Comparison of ENCODE assay signal across 8 cellular contexts in the genomic region with DNA sequence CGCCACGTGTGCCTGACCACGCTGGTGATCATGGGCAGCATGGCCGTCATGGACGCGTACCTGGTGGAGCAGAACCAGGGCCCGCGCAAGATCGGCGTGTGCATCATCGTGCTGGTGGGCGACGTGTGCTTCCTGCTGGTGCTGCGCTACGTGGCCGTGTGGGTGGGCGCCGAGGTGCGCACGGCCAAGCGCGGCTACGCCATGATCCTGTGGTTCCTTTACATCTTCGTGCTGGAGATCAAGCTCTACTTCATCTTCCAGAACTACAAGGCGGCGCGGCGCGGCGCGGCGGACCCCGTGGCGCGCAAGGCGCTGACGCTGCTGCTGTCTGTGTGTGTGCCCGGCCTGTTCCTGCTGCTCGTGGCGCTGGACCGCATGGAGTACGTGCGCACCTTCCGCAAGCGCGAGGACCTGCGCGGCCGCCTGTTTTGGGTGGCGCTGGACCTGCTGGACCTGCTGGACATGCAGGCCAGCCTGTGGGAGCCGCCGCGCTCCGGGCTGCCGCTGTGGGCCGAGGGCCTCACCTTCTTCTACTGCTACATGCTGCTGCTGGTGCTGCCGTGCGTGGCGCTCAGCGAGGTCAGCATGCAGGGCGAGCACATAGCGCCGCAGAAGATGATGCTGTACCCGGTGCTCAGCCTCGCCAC. TPM values are rescaled to one million over a fixed set of nuclear protein-coding genes. Genes with fewer than 3 reads are reported as not detected.
DNase-seq lines count a peak whose midpoint lies in the region; ATAC-seq and TF ChIP-seq lines count a peak whose summit lies in the region.

No MANE protein-coding gene starts in this region.

- CTCF ChIA-PET in activated B cell treated with CpG ODN at 0.5 μM for 24 hours (lab: Charles Lee) = interaction anchor here (0.9 to 1.6 kb wide), 5 partner anchors 39 to 325 kb away, joined by 3 to 15 read pairs (median 5); no protein-coding TSS in a partner anchor

- in situ Hi-C loops in gastrocnemius medialis (cut with MboI; ENCODE audit: low sequenced_read_pairs in 4 of 4) = no loop called here

- ATAC-seq in activated B cell treated with CpG ODN at 0.5 μM for 24 hours (ENCODE audit: low read depth) (no peak), gastrocnemius medialis (no peak), HG03520 (IDR thresholded peaks at IDR 0.05; ENCODE audit: unreplicated experiment) (no peak), HG03521 (IDR thresholded peaks at IDR 0.05; ENCODE audit: unreplicated experiment) (no peak), GM18858 (IDR thresholded peaks at IDR 0.05; ENCODE audit: unreplicated experiment) (no peak)

- peak overlapping the region; percentile 35 to 55 for H3K4me3 ChIP-seq in duodenal mucosa (ENCODE audit: low read depth in 1 of 2, low read length in 2 of 2)
- peak overlapping the region; percentile 16 to 73 (median 62) for H3K4me3 ChIP-seq in gastrocnemius medialis

- H3K27me3 ChIP-seq in duodenal mucosa (ENCODE audit: control insufficient read depth in 1 of 2, insufficient read depth in 2 of 2, low read length in 2 of 2) (peaks cover 22 to 32% of the 10 kb centered on the region in 2 donors), gastrocnemius medialis (peaks cover 24 to 32% (median 32%) of the 10 kb centered on the region in 3 donors)

- no peak overlapping the region for H3K27ac Mint-ChIP-seq in activated B cell treated with CpG ODN at 0.5 μM for 24 hours

- H3K4me1 ChIP-seq in duodenal mucosa (ENCODE audit: control insufficient read depth in 1 of 2, insufficient read depth in 2 of 2, low read length in 2 of 2) = peaks cover 12 to 20% of the 10 kb centered on the region in 2 donors
- peaks cover 11 to 24% of the 10 kb centered on the region in 2 donors for H3K4me1 ChIP-seq in gastrocnemius medialis

- H3K36me3 Mint-ChIP-seq in activated B cell treated with CpG ODN at 0.5 μM for 24 hours (ENCODE audit: low read depth) = no peaks in the 10 kb centered on the region

- H3K4me1 Mint-ChIP-seq in activated B cell treated with CpG ODN at 0.5 μM for 24 hours = peaks cover 54% of the 10 kb centered on the region

- H3K36me3 ChIP-seq in duodenal mucosa (ENCODE audit: control insufficient read depth in 1 of 2, insufficient read depth in 2 of 2, low read length in 2 of 2) = no peaks in the 10 kb centered on the region
- H3K36me3 ChIP-seq in gastrocnemius medialis = no peaks in the 10 kb centered on the region

- no peak for TF ChIP-seq POLR2A in gastrocnemius medialis (IDR thresholded peaks at IDR 0.05)

- peak overlapping the region; percentile 83 for H3K4me3 Mint-ChIP-seq in activated B cell treated with CpG ODN at 0.5 μM for 24 hours

- TF ChIP-seq CTCF in C4-2B (conservative IDR thresholded peaks at IDR 0.05) = no peak
- TF ChIP-seq CTCF in activated B cell treated with CpG ODN at 0.5 μM for 24 hours (IDR thresholded peaks at IDR 0.05) = no peak
- no peak for TF ChIP-seq CTCF in gastrocnemius medialis (IDR thresholded peaks at IDR 0.05 in 4 of 5, conservative IDR thresholded peaks at IDR 0.05 in 1 of 5)

- DNase-seq in activated B cell treated with CpG ODN at 0.5 μM for 24 hours (no peak), gastrocnemius medialis (no peak), H4 (ENCODE audit: low spot score) (no peak)

- no peak overlapping the region for H3K9ac ChIP-seq in duodenal mucosa (ENCODE audit: low read depth in 1 of 2, low read length in 2 of 2)

- intact Hi-C loops in activated B cell treated with CpG ODN at 0.5 μM for 24 hours (cut with micrococcal nuclease) = loop anchor here (1.0 kb wide), 5 partner anchors 39 to 439 kb away; no protein-coding TSS in a partner anchor
- intact Hi-C loops in gastrocnemius medialis (cut with DNase I; ENCODE audit: low total_unique reads) = loop anchor here (1.0 kb wide), 3 partner anchors 49 to 158 kb away; no protein-coding TSS in a partner anchor

- H3K9me3 Mint-ChIP-seq in activated B cell treated with CpG ODN at 0.5 μM for 24 hours = no peaks in the 10 kb centered on the region

- H3K27ac ChIP-seq in C4-2B (peak overlapping the region; percentile 53), duodenal mucosa (ENCODE audit: low read depth, low read length) (no peak overlapping the region), gastrocnemius medialis (no peak overlapping the region)

- POLR2A ChIA-PET in activated B cell treated with CpG ODN at 0.5 μM for 24 hours (lab: Charles Lee) = interaction anchor here (1.3 to 1.7 kb wide), 2 partner anchors 158 to 508 kb away, joined by 3 to 4 read pairs; a partner anchor contains a TSS

- H3K9me3 ChIP-seq in duodenal mucosa (ENCODE audit: control insufficient read depth in 1 of 2, low read length in 2 of 2) (no peaks in the 10 kb centered on the region), gastrocnemius medialis (no peaks in the 10 kb centered on the region)

- peaks cover 4% of the 10 kb centered on the region for H3K27me3 Mint-ChIP-seq in activated B cell treated with CpG ODN at 0.5 μM for 24 hours

RNA-seq across cellular contexts. Expression of a gene that starts 2.6 kb away (rescaled TPM):
- total RNA-seq in activated B cell treated with CpG ODN at 0.5 μM for 24 hours (0.95 and 1.6 TPM in 2 replicates), gastrocnemius medialis (1 to 10 TPM in 2 of 4 donors, not detected in 2; 1.1 to 1.2 TPM)
- total RNA-seq in H4 (2014; rRNA removed; shearing (Covaris generic)) = 1.6 and 2.5 TPM in 2 replicates

RNA-seq across cellular contexts. Expression of a gene that starts 37.9 kb away (rescaled TPM):
- total RNA-seq in activated B cell treated with CpG ODN at 0.5 μM for 24 hours (16.7 and 18.1 TPM in 2 replicates), gastrocnemius medialis (1 to 10 TPM in 2 of 4 donors, under 1 TPM in 2; 0.97 to 4.2 (median 2.2) TPM)
- 15.4 and 17.3 TPM in 2 replicates for total RNA-seq in H4 (2014; rRNA removed; shearing (Covaris generic))

RNA-seq across cellular contexts. Expression of a gene that starts 42.3 kb away (rescaled TPM):
- 112 and 129 TPM in 2 replicates for total RNA-seq in activated B cell treated with CpG ODN at 0.5 μM for 24 hours
- 1 to 10 TPM; 2.6 to 7.6 (median 5.3) TPM for total RNA-seq in gastrocnemius medialis
- not detected in 2 replicates for total RNA-seq in H4 (2014; rRNA removed; shearing (Covaris generic))

RNA-seq across cellular contexts. Expression of a gene that starts 54.4 kb away (rescaled TPM):
- 2.9 and 3.0 TPM in 2 replicates for total RNA-seq in activated B cell treated with CpG ODN at 0.5 μM for 24 hours
- 10 to 100 TPM; 31.4 to 47.1 (median 38.8) TPM for total RNA-seq in gastrocnemius medialis
- 16.2 and 26.9 TPM in 2 replicates for total RNA-seq in H4 (2014; rRNA removed; shearing (Covaris generic))

Comparison
In these comparisons a context has a peak if more than half of its experiments do, and no peak if none do; other contexts are left out.
1. RNA of a gene that starts 42.3 kb away (total RNA-seq): 112 to 129 TPM in activated B cell treated with CpG ODN at 0.5 μM for 24 hours; 2.6 to 7.6 TPM in gastrocnemius medialis and not detected in H4; every median in the first group is over 10 times any median in the second.